ENCODE assay signal across 24 cellular contexts in the genomic region with DNA sequence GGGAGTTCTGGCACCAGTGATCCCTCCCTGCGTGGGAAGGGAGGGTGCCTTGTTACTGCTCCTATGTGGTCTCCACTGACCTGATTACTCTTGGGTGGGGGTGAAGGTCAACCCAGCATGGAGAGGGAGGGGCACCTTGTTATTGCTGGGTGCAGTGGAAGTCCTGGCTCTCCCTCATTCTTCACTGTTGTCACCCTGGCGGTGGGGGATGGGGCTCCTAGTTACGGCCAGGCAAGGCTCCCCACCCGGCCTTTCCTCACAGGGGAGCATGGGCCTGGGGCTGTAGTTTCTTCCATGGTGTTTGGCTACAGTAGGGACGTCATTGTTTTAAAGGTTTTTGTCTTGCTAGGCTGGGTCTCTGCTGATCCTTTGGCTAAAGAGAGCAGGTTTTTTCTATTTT. TPM values are rescaled to one million over a fixed set of nuclear protein-coding genes. Genes with fewer than 3 reads are reported as not detected.
"Had no signal": no experiment of that assay in that cellular context is flagged by ENCODE, and none has a peak within 500 bp of the region (broad histone marks: within the 10 kb centered on the region; RNA-seq: fewer than 3 reads in every experiment).

No MANE protein-coding gene starts in this region.

- FAIRE-seq: endometrium, keratinocyte had no signal

- H3K27me3 Mint-ChIP-seq: activated naive CD8-positive, alpha-beta T cell had no signal

- H3K9me3 ChIP-seq: prostate gland, uterus had no signal

- H3K4me3 ChIP-seq: prostate gland, right lobe of liver, tibial nerve, uterus had no signal

- H3K36me3 ChIP-seq: prostate gland, right lobe of liver, tibial nerve, uterus had no signal

- H3K4me3 Mint-ChIP-seq: activated naive CD8-positive, alpha-beta T cell; nephron progenitor cell had no signal

- H3K4me1 ChIP-seq: prostate gland, right lobe of liver, tibial nerve, uterus had no signal

- DNase-seq: activated CD4-positive, alpha-beta T cell treated with anti-CD3 and anti-CD28 coated beads for 1 hour; activated CD8-positive, alpha-beta memory T cell treated with anti-CD3 and anti-CD28 coated beads for 24 hours; activated CD8-positive, alpha-beta memory T cell treated with anti-CD3 and anti-CD28 coated beads, Interleukin-2, amount 50 U/mL, for 48 hours; activated T-cell treated with anti-CD3 and anti-CD28 coated beads, Interleukin-2, amount 50 U/mL, for 48 hours; erythroblast; foreskin melanocyte; glutamatergic neuron; hippocampal formation; midbrain; nephron progenitor cell; stimulated activated CD8-positive, alpha-beta memory T cell treated with anti-CD3 and anti-CD28 coated beads, Interleukin-4, amount 100 ng/mL, for 48 hours; stimulated activated naive CD4-positive, alpha-beta T cell treated with Interleukin-2 at 50 U/mL for 16 hours; T1000; uterus had no signal

- H3K27ac Mint-ChIP-seq: activated naive CD8-positive, alpha-beta T cell; nephron progenitor cell had no signal

- H3K27ac ChIP-seq: prostate gland, right lobe of liver, tibial nerve, uterus had no signal

- ATAC-seq: left lobe of liver had no signal

- H3K27me3 ChIP-seq: right lobe of liver, tibial nerve, uterus had no signal

RNA-seq across cellular contexts. Expression of a gene that starts 40.8 kb away (rescaled TPM):
- total RNA-seq: left lobe of liver, lung microvascular endothelial cell, osteoblast had no signal
- polyA plus RNA-seq: keratinocyte had no signal

RNA-seq across cellular contexts. Expression of a gene that starts 49.4 kb away (rescaled TPM):
- total RNA-seq: lung microvascular endothelial cell; osteoblast; right lobe of liver; T-helper 1 cell treated with Interleukin-12 subunit alpha and Interleukin-12 subunit beta and Interleukin-4 antibody, amounts not matched to agents 30 ng/mL and 1 ng/mL, for 36 hours; tibial nerve had no signal
